ENCODE assay signal across 16 cellular contexts in the genomic region with DNA sequence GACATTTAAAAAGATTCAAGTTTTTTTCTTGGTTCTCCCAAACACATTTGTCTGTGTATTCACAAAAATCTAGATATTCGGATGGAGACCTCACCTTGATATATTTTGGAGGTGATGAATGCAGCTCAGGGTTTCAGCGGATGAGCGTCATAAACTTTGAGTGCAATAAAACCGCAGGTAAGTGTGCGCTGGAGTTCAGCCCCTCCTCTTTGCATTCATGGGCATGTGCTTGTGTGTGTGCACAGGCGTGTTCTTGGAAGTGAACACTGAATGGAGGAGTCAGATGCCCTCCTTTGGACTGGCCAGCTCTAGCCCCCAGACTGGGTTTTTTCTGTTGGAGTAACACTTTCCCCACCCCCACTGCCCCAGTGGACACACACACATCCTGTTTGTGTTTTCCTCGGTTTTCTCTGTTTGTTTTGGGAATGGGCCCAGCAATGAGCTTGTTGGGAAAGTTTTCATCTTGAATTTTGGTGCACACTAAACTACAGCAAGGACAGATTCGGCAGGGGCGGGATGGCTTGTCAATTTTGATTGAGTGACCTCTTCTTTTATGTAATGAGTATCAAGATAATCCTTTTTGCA.
A peak's percentile ranks its signal among the peaks of the same experiment; 100 is the strongest.
DNase-seq lines count a peak whose midpoint lies in the region; ATAC-seq and TF ChIP-seq lines count a peak whose summit lies in the region.
"Had no signal": no experiment of that assay in that cellular context is flagged by ENCODE, and none has a peak within 500 bp of the region (broad histone marks: within the 10 kb centered on the region; RNA-seq: fewer than 3 reads in every experiment).

No MANE protein-coding gene starts in this region.

- H3K79me2 ChIP-seq in hepatocyte = peaks cover 22% of the 10 kb centered on the region

- peaks cover 51% of the 10 kb centered on the region for H3K36me3 ChIP-seq in RWPE2 (ENCODE audit: low read depth)
- no peaks in the 10 kb centered on the region for H3K36me3 ChIP-seq in hepatocyte (replicated peaks; ENCODE audit: insufficient read depth, low read depth)
- H3K36me3 ChIP-seq in mucosa of descending colon (ENCODE audit: low read depth) = peaks cover 16% of the 10 kb centered on the region

- H3K4me3 ChIP-seq in RWPE2 (ENCODE audit: severe bottlenecking) (no peak overlapping the region), hepatocyte (no peak overlapping the region), mucosa of descending colon (no peak overlapping the region)

- intact Hi-C loops in mucosa of descending colon (cut with DNase I, micrococcal nuclease) = no loop called here

- TF ChIP-seq CTCF in RWPE2 (IDR thresholded peaks at IDR 0.05; ENCODE audit: poor library complexity, severe bottlenecking) = no peak
- no peak for TF ChIP-seq CTCF in hepatocyte (IDR thresholded peaks at IDR 0.05; ENCODE audit: poor library complexity)
- TF ChIP-seq CTCF in mucosa of descending colon (IDR thresholded peaks at IDR 0.05) = no peak

- 88% methylated on average over 9 of the region's 9 CpGs for WGBS in hepatocyte (ENCODE audit: low lambda C conversion rate, missing lambda C conversion rate)

- no peak for ATAC-seq in RWPE2 (ENCODE audit: low read depth)
- ATAC-seq in mucosa of descending colon = peak; percentile 64
- no peak for ATAC-seq in GM18858 (IDR thresholded peaks at IDR 0.05; ENCODE audit: unreplicated experiment)

- no peaks in the 10 kb centered on the region for H3K9me3 ChIP-seq in RWPE2 (ENCODE audit: severe bottlenecking)
- H3K9me3 ChIP-seq in hepatocyte (ENCODE audit: low read depth) = no peaks in the 10 kb centered on the region
- H3K9me3 ChIP-seq in mucosa of descending colon = no peaks in the 10 kb centered on the region

- no peaks in the 10 kb centered on the region for H3K27me3 ChIP-seq in RWPE2 (ENCODE audit: insufficient read depth, poor library complexity, severe bottlenecking)
- no peaks in the 10 kb centered on the region for H3K27me3 ChIP-seq in hepatocyte

- peaks cover 4% of the 10 kb centered on the region for H4K20me1 ChIP-seq in hepatocyte (ENCODE audit: insufficient read depth, poor library complexity, severe bottlenecking)

- H2AFZ ChIP-seq in hepatocyte = no peak overlapping the region

- no peaks in the 10 kb centered on the region for H3K9me2 ChIP-seq in hepatocyte (replicated peaks; ENCODE audit: insufficient read depth)

- H3K4me1 ChIP-seq in RWPE2 (ENCODE audit: insufficient read depth, poor library complexity, severe bottlenecking) (peaks cover 34% of the 10 kb centered on the region), hepatocyte (ENCODE audit: insufficient read depth) (peaks cover 10% of the 10 kb centered on the region), mucosa of descending colon (ENCODE audit: low read depth) (no peaks in the 10 kb centered on the region)

- H3K27ac ChIP-seq in RWPE2 (ENCODE audit: poor library complexity, severe bottlenecking) = peak overlapping the region; percentile 93
- peak overlapping the region; percentile 49 for H3K27ac ChIP-seq in hepatocyte
- H3K27ac ChIP-seq: 22Rv1 had no signal

- DNase-seq in NCI-H510A treated with DMSO at 0.1 percent for 48 hours (lab: John Stamatoyannopoulos, UW) = peak; percentile 1
- no peak for DNase-seq in NCI-H510A (lab: John Stamatoyannopoulos, UW)
- DNase-seq in RWPE2 (ENCODE audit: low spot score) = no peak
- DNase-seq in hepatocyte (ENCODE audit: low spot score) = no peak
- DNase-seq in mucosa of descending colon = peak in 1 of 3 donors; percentile 23
- no peak for DNase-seq in T1000 (lab: John Stamatoyannopoulos, UW)
- no peak for DNase-seq in NCI-H1048 (lab: John Stamatoyannopoulos, UW)
- DNase-seq: COR-L47, DMS 273 treated with DMSO at 0.1 percent for 48 hours, DND-41, H9, NCI-H1105 treated with DMSO at 0.1 percent for 48 hours, NCI-H1694 treated with DMSO at 0.1 percent for 48 hours, NCI-H774 had no signal

- H3K4me2 ChIP-seq in hepatocyte = no peak overlapping the region
